ENCODE assay signal across 8 cellular contexts in the genomic region with DNA sequence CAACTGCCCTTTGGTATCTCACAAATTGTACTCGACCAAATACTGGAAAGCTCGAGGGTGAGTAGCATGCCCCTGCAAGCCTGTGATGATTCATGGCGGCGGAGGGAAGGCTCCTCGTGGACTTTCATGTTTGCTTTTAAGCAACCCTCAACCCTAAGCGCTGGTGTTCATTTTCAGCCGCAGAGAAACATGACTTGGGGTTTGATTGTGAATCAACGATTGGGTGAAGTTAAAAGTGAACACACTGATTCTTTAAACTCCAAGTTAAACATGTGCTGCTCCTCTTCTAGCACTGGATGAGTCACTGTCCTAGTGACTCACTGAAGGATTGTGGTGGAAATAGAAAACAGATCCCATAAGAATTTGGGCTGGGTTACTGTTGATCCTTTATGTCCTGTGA. TPM values are rescaled to one million over a fixed set of nuclear protein-coding genes. Genes with fewer than 3 reads are reported as not detected.
DNase-seq lines count a peak whose midpoint lies in the region; ATAC-seq and TF ChIP-seq lines count a peak whose summit lies in the region.

No MANE protein-coding gene starts in this region.

- DNase-seq in DMS53 treated with DMSO at 0.1 percent for 48 hours (lab: John Stamatoyannopoulos, UW; ENCODE audit: unreplicated experiment) = peak; percentile 46
- DNase-seq in mammary epithelial cell = peak; percentile 100
- DNase-seq in prostate gland (ENCODE audit: low spot score) = peak; percentile 75
- DNase-seq in substantia nigra (lab: John Stamatoyannopoulos, UW) = no peak
- no peak for DNase-seq in progenitor cell of endocrine pancreas (ENCODE audit: low spot score, unreplicated experiment)
- no peak for DNase-seq in thyroid gland

- WGBS in mammary epithelial cell (ENCODE audit: low coverage, missing lambda C conversion rate) = 0% methylated on average over 8 of the region's 8 CpGs
- WGBS in prostate gland = 46% methylated on average over 8 of the region's 8 CpGs
- 88 to 92% methylated on average over 8 of the region's 8 CpGs for WGBS in thyroid gland, 2 donors

- H4K20me1 ChIP-seq in Loucy (ENCODE audit: insufficient read depth, low read length, poor library complexity, severe bottlenecking) (no peaks in the 10 kb centered on the region), mammary epithelial cell (ENCODE audit: insufficient read depth, low read length) (no peaks in the 10 kb centered on the region)

- dilution Hi-C loops in mammary epithelial cell (cut with HindIII; ENCODE audit: low sequenced_read_pairs) = no loop called here

- H3K27ac Mint-ChIP-seq in progenitor cell of endocrine pancreas = no peak overlapping the region

- H3K4me2 ChIP-seq in Loucy (ENCODE audit: low read depth, low read length, poor library complexity, severe bottlenecking) (peak overlapping the region; percentile 2), mammary epithelial cell (ENCODE audit: insufficient read depth, low read depth, low read length) (peak overlapping the region; percentile 69)

- TF ChIP-seq POLR2A in prostate gland (IDR thresholded peaks at IDR 0.05) (no peak), thyroid gland (IDR thresholded peaks at IDR 0.05) (no peak)

- H3K36me3 ChIP-seq in Loucy (ENCODE audit: insufficient read depth, low read length) (peaks cover 14% of the 10 kb centered on the region; the same call in 1 of the 2 replicates), mammary epithelial cell (ENCODE audit: insufficient read depth, low read length) (peaks cover 19% of the 10 kb centered on the region), prostate gland (no peaks in the 10 kb centered on the region), thyroid gland (no peaks in the 10 kb centered on the region)

- H3K27ac ChIP-seq in mammary epithelial cell (ENCODE audit: insufficient read depth, low read depth, low read length) (peak overlapping the region; percentile 98), prostate gland (peak overlapping the region; percentile 26 to 32), substantia nigra (ENCODE audit: low read depth, low read length, poor library complexity, severe bottlenecking) (no peak overlapping the region), thyroid gland (no peak overlapping the region)

- H3K4me1 ChIP-seq in Loucy (ENCODE audit: insufficient read depth, low read length, poor library complexity, severe bottlenecking) (peaks cover 45% of the 10 kb centered on the region), mammary epithelial cell (ENCODE audit: insufficient read depth, low read length) (peaks cover 54% of the 10 kb centered on the region), prostate gland (replicated peaks) (no peaks in the 10 kb centered on the region), thyroid gland (no peaks in the 10 kb centered on the region)

- H3K4me3 Mint-ChIP-seq in progenitor cell of endocrine pancreas (ENCODE audit: low read depth) = no peak overlapping the region

- H3K9me3 ChIP-seq in Loucy (ENCODE audit: insufficient read depth, low read depth, low read length) = no peaks in the 10 kb centered on the region
- H3K9me3 ChIP-seq in mammary epithelial cell (replicated peaks; ENCODE audit: insufficient read depth, low read length) = no peaks in the 10 kb centered on the region
- H3K9me3 ChIP-seq in prostate gland = no peaks in the 10 kb centered on the region
- H3K9me3 ChIP-seq in thyroid gland = no peaks in the 10 kb centered on the region

- TF ChIP-seq CTCF in Loucy (conservative IDR thresholded peaks at IDR 0.05; ENCODE audit: low read length) (no peak), mammary epithelial cell (conservative IDR thresholded peaks at IDR 0.05 in 1 of 2, IDR thresholded peaks at IDR 0.05 in 1 of 2; ENCODE audit: extremely low read depth in 1 of 2, insufficient read depth in 1 of 2, low read depth in 1 of 2, low read length in 2 of 2) (no peak), prostate gland (IDR thresholded peaks at IDR 0.05) (no peak), progenitor cell of endocrine pancreas (IDR thresholded peaks at IDR 0.05; ENCODE audit: unreplicated experiment) (no peak), thyroid gland (IDR thresholded peaks at IDR 0.05) (no peak)

- no peak for ATAC-seq in HG03460 (IDR thresholded peaks at IDR 0.05; ENCODE audit: unreplicated experiment)

- CTCF ChIA-PET in mammary epithelial cell (lab: Charles Lee; ENCODE audit: low non-redundant PET) = interaction anchor here (0.6 kb wide), 1 partner anchor 1285 kb away, joined by 6 read pairs; no protein-coding TSS in a partner anchor

- no peaks in the 10 kb centered on the region for H3K27me3 ChIP-seq in Loucy (ENCODE audit: insufficient read depth, low read length, poor library complexity, severe bottlenecking)
- H3K27me3 ChIP-seq in mammary epithelial cell (ENCODE audit: insufficient read depth, low read length) = no peaks in the 10 kb centered on the region
- H3K27me3 ChIP-seq in prostate gland (replicated peaks; ENCODE audit: insufficient read depth) = no peaks in the 10 kb centered on the region
- H3K27me3 ChIP-seq in thyroid gland = no peaks in the 10 kb centered on the region

- no TSS peak for BruUV-seq in mammary epithelial cell (replicated peaks; lab: Mats Ljungman, UMichigan)

- H3F3A ChIP-seq in Loucy (ENCODE audit: low read depth) = no peaks in the 10 kb centered on the region

- no peaks in the 10 kb centered on the region for H3K4me1 Mint-ChIP-seq in progenitor cell of endocrine pancreas (ENCODE audit: low read depth)

- H3K79me2 ChIP-seq in Loucy (ENCODE audit: insufficient read depth, low read length) (peaks cover 17% of the 10 kb centered on the region; the same call in 1 of the 2 replicates), mammary epithelial cell (ENCODE audit: insufficient read depth, low read length) (peaks cover 64% of the 10 kb centered on the region)

- H3K27me3 Mint-ChIP-seq in progenitor cell of endocrine pancreas = peaks cover 4% of the 10 kb centered on the region

- H3K9me3 Mint-ChIP-seq in progenitor cell of endocrine pancreas (ENCODE audit: low read depth) = no peaks in the 10 kb centered on the region

- intact Hi-C loops in mammary epithelial cell (cut with micrococcal nuclease) = loop anchor here (1.0 to 2.0 kb wide), 2 partner anchors 9 to 19 kb away; no protein-coding TSS in a partner anchor
- intact Hi-C loops in prostate gland (cut with DNase I) = no loop called here
- intact Hi-C loops in thyroid gland (cut with DNase I) = no loop called here

- H2AFZ ChIP-seq in Loucy (ENCODE audit: low read length) = no peak overlapping the region
- no peak overlapping the region for H2AFZ ChIP-seq in mammary epithelial cell (ENCODE audit: low read depth, low read length)

- no peaks in the 10 kb centered on the region for H3K36me3 Mint-ChIP-seq in progenitor cell of endocrine pancreas (ENCODE audit: insufficient read depth)

- H3K4me3 ChIP-seq in Loucy (ENCODE audit: low read length, poor library complexity, severe bottlenecking) (no peak overlapping the region), mammary epithelial cell (replicated peaks in 1 of 3; ENCODE audit: insufficient read depth in 1 of 3, low read depth in 2 of 3, low read length in 3 of 3) (peak overlapping the region in 1 of 3 experiments; percentile 6), prostate gland (no peak overlapping the region), thyroid gland (replicated peaks in 1 of 3) (no peak overlapping the region)

- in situ Hi-C loops in mammary epithelial cell (cut with MboI; ENCODE audit: low sequenced_read_pairs in 2 of 2) = no loop called here

- H3K9me2 ChIP-seq in Loucy (replicated peaks; ENCODE audit: low read depth, low read length) = no peaks in the 10 kb centered on the region

- H3K9ac ChIP-seq in Loucy (ENCODE audit: low read depth, low read length, poor library complexity, severe bottlenecking) (no peak overlapping the region), mammary epithelial cell (ENCODE audit: insufficient read depth, low read length) (peak overlapping the region; percentile 78)

RNA-seq across cellular contexts. Expression of gene CD109, which starts 8.3 kb away (rescaled TPM):
- total RNA-seq in mammary epithelial cell (100 to 1,000 TPM in 1 of 2 donors, 10 to 100 TPM in 1; 82.6 to 273 TPM), prostate gland (1 to 10 TPM; 6.0 to 8.1 TPM), progenitor cell of endocrine pancreas (0.24 and 0.27 TPM in 2 replicates), thyroid gland (1 to 10 TPM; 2.2 to 6.2 (median 4.3) TPM)
- 77.5 TPM for polyA plus RNA-seq in mammary epithelial cell
- polyA minus RNA-seq in mammary epithelial cell = 96.5 TPM

RNA-seq across cellular contexts. Expression of gene SLC17A5, which starts 50.5 kb away (rescaled TPM):
- total RNA-seq in mammary epithelial cell (10 to 100 TPM in 1 of 2 donors, 1 to 10 TPM in 1; 6.5 to 26.0 TPM), prostate gland (10 to 100 TPM; 17.9 to 32.3 TPM), progenitor cell of endocrine pancreas (8.1 and 8.6 TPM in 2 replicates), thyroid gland (100 to 1,000 TPM in 3 of 4 donors, 10 to 100 TPM in 1; 96.3 to 184 (median 159) TPM)
- 6.2 TPM for polyA plus RNA-seq in mammary epithelial cell
- polyA minus RNA-seq in mammary epithelial cell = 19.4 TPM

Comparison
In these comparisons a context has a peak if more than half of its experiments do, and no peak if none do; other contexts are left out.
1. DNase-seq: peak in DMS53 treated with DMSO at 0.1 percent for 48 hours (single experiment), mammary epithelial cell (single experiment) and prostate gland (single experiment); none in substantia nigra (0 of 49), progenitor cell of endocrine pancreas (single experiment) and thyroid gland (0 of 2).
2. H3K27ac ChIP-seq: peak in mammary epithelial cell (single experiment) and prostate gland (2 of 2); none in substantia nigra (single experiment) and thyroid gland (0 of 3).
3. RNA of gene CD109, which starts 8.3 kb away (total RNA-seq): 82.6 to 273 TPM in mammary epithelial cell; 6.0 to 8.1 TPM in prostate gland, 2.2 to 6.2 TPM in thyroid gland and 0.24 to 0.27 TPM in progenitor cell of endocrine pancreas; every median in the first group is over 4 times any median in the second.